9 cellular contexts compared by ENCODE assay signal in genomic region chr17:21510686-21511367, GRCh38.
DNase-seq lines count a peak whose midpoint lies in the region; ATAC-seq and FAIRE-seq lines count a peak whose summit lies in the region.
"Had no signal": no experiment of that assay in that cellular context is flagged by ENCODE, and none has a peak within 500 bp of the region (broad histone marks: within the 10 kb centered on the region; RNA-seq: fewer than 3 reads in every experiment).

No MANE protein-coding gene starts in this region.

- H3K36me3 ChIP-seq in mesendoderm (ENCODE audit: control insufficient read depth, insufficient read depth, low read length) (no peaks in the 10 kb centered on the region), urinary bladder (ENCODE audit: insufficient read depth) (no peaks in the 10 kb centered on the region)

- no peak overlapping the region for H4K5ac ChIP-seq in mesendoderm (ENCODE audit: low read length)

- H2BK120ac ChIP-seq in mesendoderm (ENCODE audit: low read depth, low read length), result no peak overlapping the region

- no peak overlapping the region for H2BK5ac ChIP-seq in mesendoderm (ENCODE audit: low read length)

- H3K23ac ChIP-seq in mesendoderm (ENCODE audit: low read length), result no peak overlapping the region

- H3K4me1 Mint-ChIP-seq in activated naive CD4-positive, alpha-beta T cell treated with anti-CD3 and anti-CD28 coated beads for 36 hours (ENCODE audit: low read depth), result peaks cover 9% of the 10 kb centered on the region

- peak overlapping the region; percentile 69 for H3K4me3 Mint-ChIP-seq in activated naive CD4-positive, alpha-beta T cell treated with anti-CD3 and anti-CD28 coated beads for 36 hours

- no peak overlapping the region for H2AK5ac ChIP-seq in mesendoderm (ENCODE audit: low read length)

- H4K8ac ChIP-seq in mesendoderm (ENCODE audit: low read depth, low read length), result no peak overlapping the region

- CTCF ChIA-PET in activated naive CD4-positive, alpha-beta T cell treated with anti-CD3 and anti-CD28 coated beads for 36 hours (lab: Charles Lee), result interaction anchor here (0.7 to 6.3 kb wide), 9 partner anchors 48 to 385 kb away, joined by 3 to 51 read pairs (median 7); partner anchors contain the start of gene DHRS7B

- H3K4ac ChIP-seq in mesendoderm (ENCODE audit: low read depth, low read length), result no peak overlapping the region

- no peaks in the 10 kb centered on the region for H3K36me3 Mint-ChIP-seq in activated naive CD4-positive, alpha-beta T cell treated with anti-CD3 and anti-CD28 coated beads for 36 hours (ENCODE audit: low read depth)

- H3K27ac ChIP-seq in mesendoderm (ENCODE audit: low read depth, low read length), result peak overlapping the region; percentile 33
- no peak overlapping the region for H3K27ac ChIP-seq in urinary bladder (ENCODE audit: low read depth)

- H3K56ac ChIP-seq in mesendoderm (ENCODE audit: low read length), result peak overlapping the region; percentile 81

- peak overlapping the region; percentile 26 for H3K4me2 ChIP-seq in mesendoderm (ENCODE audit: low read length)

- no peak overlapping the region for H3K27ac Mint-ChIP-seq in activated naive CD4-positive, alpha-beta T cell treated with anti-CD3 and anti-CD28 coated beads for 36 hours

- no peak for DNase-seq in activated naive CD4-positive, alpha-beta T cell treated with anti-CD3 and anti-CD28 coated beads for 36 hours
- no peak for DNase-seq in activated naive CD4-positive, alpha-beta T cell (lab: John Stamatoyannopoulos, UW)
- peak; percentile 17 for DNase-seq in cerebellar cortex (ENCODE audit: low spot score)
- DNase-seq in mesendoderm, result peak; percentile 51
- DNase-seq in GM19239 (ENCODE audit: insufficient read length, low spot score), result no peak
- DNase-seq: NCI-H2107 had no signal

- no peaks in the 10 kb centered on the region for H3K27me3 ChIP-seq in mesendoderm (ENCODE audit: insufficient read depth, low read length, poor library complexity)

- H3K4me3 ChIP-seq in mesendoderm (ENCODE audit: low read length) (no peak overlapping the region), urinary bladder (ENCODE audit: low read depth, low read length) (peak overlapping the region; percentile 31)

- no peaks in the 10 kb centered on the region for H3K79me2 ChIP-seq in mesendoderm (ENCODE audit: control insufficient read depth, insufficient read depth, low read length)

- H3K4me1 ChIP-seq in mesendoderm (ENCODE audit: control insufficient read depth, low read depth, low read length) (peaks cover 3% of the 10 kb centered on the region), urinary bladder (ENCODE audit: insufficient read depth) (no peaks in the 10 kb centered on the region)

- no CpG with 5 or more reads among the region's 14 CpGs for WGBS in mesendoderm (ENCODE audit: extremely low coverage, insufficient coverage, low lambda C conversion rate)
- 47% methylated on average over 14 of the region's 14 CpGs for WGBS in urinary bladder

- no peak overlapping the region for H2BK15ac ChIP-seq in mesendoderm (replicated peaks; ENCODE audit: low read depth)

- no peaks in the 10 kb centered on the region for H3K79me1 ChIP-seq in mesendoderm (ENCODE audit: low read length)

- FAIRE-seq in GM19239 (lab: Jason Lieb, UNC), result no peak

- peak overlapping the region; percentile 21 for H3K18ac ChIP-seq in mesendoderm (ENCODE audit: low read length)

- H3K9ac ChIP-seq in mesendoderm (ENCODE audit: low read length), result peak overlapping the region; percentile 61

- H3K27me3 Mint-ChIP-seq in activated naive CD4-positive, alpha-beta T cell treated with anti-CD3 and anti-CD28 coated beads for 36 hours (ENCODE audit: low read depth), result peaks cover 30% of the 10 kb centered on the region

- intact Hi-C loops in activated naive CD4-positive, alpha-beta T cell treated with anti-CD3 and anti-CD28 coated beads for 36 hours (cut with micrococcal nuclease), result loop anchor here (1.0 to 10.0 kb wide), 9 partner anchors 54 to 709 kb away; partner anchors contain the start of genes KCNJ12, MAP2K3, TMEM11 and USP22

- no peaks in the 10 kb centered on the region for H3K9me3 Mint-ChIP-seq in activated naive CD4-positive, alpha-beta T cell treated with anti-CD3 and anti-CD28 coated beads for 36 hours

- no peak for ATAC-seq in HG02938 (IDR thresholded peaks at IDR 0.05; ENCODE audit: unreplicated experiment)
- ATAC-seq in HG03159 (IDR thresholded peaks at IDR 0.05; ENCODE audit: unreplicated experiment), result no peak

Comparison
In these comparisons a context has a peak if more than half of its experiments do, and no peak if none do; other contexts are left out.
1. DNase-seq: peak in cerebellar cortex (single experiment) and mesendoderm (single experiment); none in activated naive CD4-positive, alpha-beta T cell treated with anti-CD3 and anti-CD28 coated beads for 36 hours (single experiment), activated naive CD4-positive, alpha-beta T cell (0 of 4) and GM19239 (single experiment).